Comparison of ENCODE assay signal across 20 cellular contexts in genomic region chr9:13387668-13388124, GRCh38.
DNase-seq lines count a peak whose midpoint lies in the region; ATAC-seq and TF ChIP-seq lines count a peak whose summit lies in the region.
"Had no signal": no experiment of that assay in that cellular context is flagged by ENCODE, and none has a peak within 500 bp of the region (broad histone marks: within the 10 kb centered on the region; RNA-seq: fewer than 3 reads in every experiment).

No MANE protein-coding gene starts in this region.

- no peak for TF ChIP-seq POLR2A in heart left ventricle (IDR thresholded peaks at IDR 0.05)
- no peak for TF ChIP-seq POLR2A in gastroesophageal sphincter (IDR thresholded peaks at IDR 0.05)
- TF ChIP-seq POLR2A in gastrocnemius medialis (IDR thresholded peaks at IDR 0.05) = no peak

- in situ Hi-C loops in gastrocnemius medialis (cut with MboI; ENCODE audit: low sequenced_read_pairs in 4 of 4) = no loop called here

- intact Hi-C loops in heart left ventricle (cut with DNase I) = no loop called here
- intact Hi-C loops in right cardiac atrium (cut with DNase I) = no loop called here
- intact Hi-C loops in gastrocnemius medialis (cut with DNase I; ENCODE audit: low total_unique reads) = no loop called here
- intact Hi-C loops in aorta (cut with DNase I) = no loop called here

- ATAC-seq in heart left ventricle (peak in 3 of 4 donors; percentile 13 to 30 (median 22)), right cardiac atrium (no peak), gastroesophageal sphincter (no peak), gastrocnemius medialis (no peak), aorta (ENCODE audit: low FRiP score) (peak; percentile 21), left lobe of liver (no peak)
- ATAC-seq: Panc1 had no signal

- H3K36me3 ChIP-seq in heart left ventricle (no peaks in the 10 kb centered on the region), gastroesophageal sphincter (no peaks in the 10 kb centered on the region), gastrocnemius medialis (no peaks in the 10 kb centered on the region), aorta (ENCODE audit: control insufficient read depth in 1 of 2, insufficient read depth in 2 of 2, low read length in 1 of 2) (no peaks in the 10 kb centered on the region)

- H3K27me3 ChIP-seq in heart left ventricle = no peaks in the 10 kb centered on the region
- H3K27me3 ChIP-seq in right cardiac atrium (ENCODE audit: control insufficient read depth, insufficient read depth) = no peaks in the 10 kb centered on the region
- H3K27me3 ChIP-seq in gastroesophageal sphincter = no peaks in the 10 kb centered on the region
- no peaks in the 10 kb centered on the region for H3K27me3 ChIP-seq in gastrocnemius medialis
- H3K27me3 ChIP-seq in aorta (ENCODE audit: control insufficient read depth in 1 of 2, insufficient read depth in 2 of 2, low read length in 1 of 2) = no peaks in the 10 kb centered on the region

- DNase-seq in heart left ventricle (no peak), right cardiac atrium (no peak), gastrocnemius medialis (no peak), aorta (no peak), left lobe of liver (ENCODE audit: low spot score) (no peak), retina (no peak)
- DNase-seq in activated CD4-positive, alpha-beta T cell treated with anti-CD3 and anti-CD28 coated beads, Interleukin-2, amount 50 U/mL, for 48 hours = no peak
- DNase-seq: activated CD4-positive, alpha-beta T cell treated with anti-CD3 and anti-CD28 coated beads, Interleukin-2, amount 10 ng/mL, durations not matched to agents 24 days and 14 days; activated naive CD4-positive, alpha-beta T cell; CD4-positive, alpha-beta T cell; DMS79 treated with DMSO at 0.1 percent for 48 hours; HCEC 1CT; mesendoderm; NCI-H1105 treated with DMSO at 0.1 percent for 48 hours; NCI-H774; stimulated activated CD4-positive, alpha-beta T cell treated with anti-CD3 and anti-CD28 coated beads, Interleukin-2, amount 100 ng/mL, for 48 hours had no signal

- H3K27ac ChIP-seq in heart left ventricle (peak overlapping the region in 10 of 12 donors; percentile 4 to 77 (median 51)), right cardiac atrium (ENCODE audit: low read length) (no peak overlapping the region), gastroesophageal sphincter (peak overlapping the region; percentile 34 to 56 (median 44)), gastrocnemius medialis (peak overlapping the region; percentile 27 to 61 (median 52)), aorta (ENCODE audit: low read depth in 1 of 2, low read length in 2 of 2) (no peak overlapping the region)
- H3K27ac ChIP-seq: KMS-11, SK-N-MC had no signal

- H3K9me3 ChIP-seq in heart left ventricle (peaks cover 0 to 49% (median 10%) of the 10 kb centered on the region in 12 donors), right cardiac atrium (ENCODE audit: control insufficient read depth, low read length) (no peaks in the 10 kb centered on the region), gastroesophageal sphincter (peaks cover 0 to 47% (median 0%) of the 10 kb centered on the region in 3 donors), gastrocnemius medialis (no peaks in the 10 kb centered on the region), aorta (ENCODE audit: control insufficient read depth, low read length) (peaks cover 1% of the 10 kb centered on the region)

- no peak for TF ChIP-seq CTCF in heart left ventricle (IDR thresholded peaks at IDR 0.05)
- no peak for TF ChIP-seq CTCF in gastroesophageal sphincter (IDR thresholded peaks at IDR 0.05)
- TF ChIP-seq CTCF in gastrocnemius medialis (IDR thresholded peaks at IDR 0.05 in 4 of 5, conservative IDR thresholded peaks at IDR 0.05 in 1 of 5) = no peak

- peaks cover 0 to 17% (median 0%) of the 10 kb centered on the region in 12 donors for H3K4me1 ChIP-seq in heart left ventricle
- no peaks in the 10 kb centered on the region for H3K4me1 ChIP-seq in right cardiac atrium (ENCODE audit: control insufficient read depth, insufficient read depth, low read length)
- H3K4me1 ChIP-seq in gastroesophageal sphincter = peaks cover 0 to 4% (median 0%) of the 10 kb centered on the region in 3 donors
- no peaks in the 10 kb centered on the region for H3K4me1 ChIP-seq in gastrocnemius medialis
- H3K4me1 ChIP-seq in aorta (ENCODE audit: control insufficient read depth in 1 of 2, insufficient read depth in 2 of 2, low read length in 2 of 2) = no peaks in the 10 kb centered on the region

- 62 to 74% (median 71%) methylated on average over 4 of the region's 4 CpGs for WGBS in heart left ventricle, 4 donors
- WGBS in right cardiac atrium = 51% methylated on average over 4 of the region's 4 CpGs
- WGBS in gastroesophageal sphincter (ENCODE audit: low coverage in 1 of 2), 2 donors = 48 to 68% methylated on average over 4 of the region's 4 CpGs
- WGBS in aorta, 2 donors = 11 to 15% methylated on average over 4 of the region's 4 CpGs

- no peak for TF ChIP-seq EP300 in gastroesophageal sphincter (IDR thresholded peaks at IDR 0.05)

- H3K4me3 ChIP-seq in heart left ventricle (no peak overlapping the region), right cardiac atrium (ENCODE audit: low read length) (no peak overlapping the region), gastroesophageal sphincter (no peak overlapping the region), gastrocnemius medialis (no peak overlapping the region), aorta (ENCODE audit: low read length in 2 of 2) (no peak overlapping the region)
- H3K4me3 ChIP-seq: SK-N-MC had no signal

Comparison
In these comparisons a context has a peak if more than half of its experiments do, and no peak if none do; other contexts are left out.
1. ATAC-seq: peak in heart left ventricle (3 of 4) and aorta (single experiment); none in right cardiac atrium (0 of 2), gastroesophageal sphincter (single experiment), gastrocnemius medialis (0 of 2) and left lobe of liver (single experiment).
2. H3K27ac ChIP-seq: peak in heart left ventricle (10 of 12), gastroesophageal sphincter (4 of 4) and gastrocnemius medialis (4 of 4); none in right cardiac atrium (single experiment) and aorta (0 of 2).